Comparison of ENCODE assay signal across 18 cellular contexts in genomic region chr3:143330316-143330868, GRCh38.
DNase-seq lines count a peak whose midpoint lies in the region; ATAC-seq and TF ChIP-seq lines count a peak whose summit lies in the region.
"Had no signal": no experiment of that assay in that cellular context is flagged by ENCODE, and none has a peak within 500 bp of the region (broad histone marks: within the 10 kb centered on the region; RNA-seq: fewer than 3 reads in every experiment).

No MANE protein-coding gene starts in this region.

- H3K9me2 ChIP-seq in SK-N-SH, result no peaks in the 10 kb centered on the region

- no peak for DNase-seq in SK-N-SH
- no peak for DNase-seq in chondrocyte (ENCODE audit: low spot score)
- DNase-seq in medulla oblongata (ENCODE audit: extremely low spot score), result peak; percentile 59
- DNase-seq in mesenteric fat pad (ENCODE audit: low spot score), result no peak
- DNase-seq in erythroblast (lab: John Stamatoyannopoulos, UW), result no peak
- no peak for DNase-seq in activated CD4-positive, CD25-positive, alpha-beta regulatory T cell (lab: John Stamatoyannopoulos, UW)
- DNase-seq in left ventricle myocardium inferior, result no peak
- DNase-seq: activated CD4-positive, alpha-beta T cell treated with anti-CD3 and anti-CD28 coated beads for 1 hour; activated naive CD4-positive, alpha-beta T cell treated with anti-CD3 and anti-CD28 coated beads for 36 hours; activated T-cell treated with anti-CD3 and anti-CD28 coated beads, Interleukin-2, amount 50 U/mL, for 24 hours; Calu3; effector CD4-positive, alpha-beta T cell; MM.1S; NCI-H187 treated with DMSO at 0.1 percent for 48 hours; NCI-H510A had no signal

- no peaks in the 10 kb centered on the region for H3K9me3 ChIP-seq in SK-N-SH
- no peaks in the 10 kb centered on the region for H3K9me3 ChIP-seq in left ventricle myocardium inferior (replicated peaks)
- H3K9me3 ChIP-seq: A549, BLaER1 had no signal

- H3K27ac ChIP-seq in SK-N-SH (ENCODE audit: low read depth in 2 of 2, low read length in 1 of 2) (no peak overlapping the region), left ventricle myocardium inferior (replicated peaks) (no peak overlapping the region)
- H3K27ac ChIP-seq: A549, BLaER1 had no signal

- POLR2A ChIA-PET in SK-N-SH (lab: Yijun Ruan, JAX), result no interaction called here

- H3K9me3 Mint-ChIP-seq in chondrocyte (ENCODE audit: low read depth), result peaks cover 6% of the 10 kb centered on the region
- H3K9me3 Mint-ChIP-seq: activated naive CD4-positive, alpha-beta T cell treated with anti-CD3 and anti-CD28 coated beads for 36 hours; activated T-cell treated with anti-CD3 and anti-CD28 coated beads, Interleukin-2, amount 50 U/mL, for 24 hours had no signal

- no peak for TF ChIP-seq RAD21 in SK-N-SH (IDR thresholded peaks at IDR 0.05; ENCODE audit: low read length)

- H2AFZ ChIP-seq in SK-N-SH (ENCODE audit: low read depth), result peak overlapping the region; percentile 71; the same call in 1 of the 2 replicates

- no peaks in the 10 kb centered on the region for H3K36me3 ChIP-seq in SK-N-SH (replicated peaks in 1 of 2; ENCODE audit: control insufficient read depth in 1 of 2, insufficient read depth in 2 of 2, low read length in 1 of 2)
- H3K36me3 ChIP-seq in left ventricle myocardium inferior, result no peaks in the 10 kb centered on the region
- H3K36me3 ChIP-seq: BLaER1 had no signal

- no peak overlapping the region for H3K4me3 ChIP-seq in SK-N-SH (ENCODE audit: low read depth in 2 of 2, low read length in 1 of 2)
- no peak overlapping the region for H3K4me3 ChIP-seq in left ventricle myocardium inferior
- H3K4me3 ChIP-seq: A549, BLaER1 had no signal

- H3K27me3 Mint-ChIP-seq in chondrocyte (ENCODE audit: low read depth), result no peaks in the 10 kb centered on the region
- H3K27me3 Mint-ChIP-seq: activated T-cell treated with anti-CD3 and anti-CD28 coated beads, Interleukin-2, amount 50 U/mL, for 24 hours had no signal

- peak overlapping the region; percentile 40 for H3K4me3 Mint-ChIP-seq in chondrocyte (ENCODE audit: unreplicated experiment)
- H3K4me3 Mint-ChIP-seq: activated naive CD4-positive, alpha-beta T cell treated with anti-CD3 and anti-CD28 coated beads for 36 hours; activated T-cell treated with anti-CD3 and anti-CD28 coated beads, Interleukin-2, amount 50 U/mL, for 24 hours had no signal

- ATAC-seq in SK-N-SH treated with all-trans-retinoic acid at 6 μM for 48 hours, result no peak; the same call in 2 of the 3 replicates
- ATAC-seq: A549 had no signal

- no peaks in the 10 kb centered on the region; the same call in 1 of the 2 replicates for H3K27me3 ChIP-seq in SK-N-SH (ENCODE audit: insufficient read depth)
- no peaks in the 10 kb centered on the region for H3K27me3 ChIP-seq in left ventricle myocardium inferior (ENCODE audit: low read depth)
- H3K27me3 ChIP-seq: BLaER1 had no signal

- H4K20me1 ChIP-seq in SK-N-SH (ENCODE audit: insufficient read depth), result no peaks in the 10 kb centered on the region
- H4K20me1 ChIP-seq: BLaER1 had no signal

- peaks cover 4 to 19% of the 10 kb centered on the region in 2 experiments for H3K4me1 ChIP-seq in SK-N-SH (ENCODE audit: control insufficient read depth in 1 of 2, insufficient read depth in 2 of 2, low read depth in 1 of 2, low read length in 1 of 2)
- H3K4me1 ChIP-seq in left ventricle myocardium inferior, result peaks cover 29% of the 10 kb centered on the region
- H3K4me1 ChIP-seq: A549 had no signal

- peaks cover 45% of the 10 kb centered on the region for H3K4me1 Mint-ChIP-seq in chondrocyte (ENCODE audit: low read depth)

- H3K27ac Mint-ChIP-seq in chondrocyte (ENCODE audit: unreplicated experiment), result peak overlapping the region; percentile 78
- H3K27ac Mint-ChIP-seq: activated naive CD4-positive, alpha-beta T cell treated with anti-CD3 and anti-CD28 coated beads for 36 hours; activated T-cell treated with anti-CD3 and anti-CD28 coated beads, Interleukin-2, amount 50 U/mL, for 24 hours had no signal

- TF ChIP-seq EP300 in SK-N-SH (IDR thresholded peaks at IDR 0.05; ENCODE audit: borderline replicate concordance in 1 of 2, low read depth in 1 of 2, low read length in 1 of 2), result no peak

- no peaks in the 10 kb centered on the region for H3F3A ChIP-seq in SK-N-SH (replicated peaks; ENCODE audit: insufficient read depth)

- CTCF ChIA-PET in SK-N-SH (lab: Yijun Ruan, JAX), result no interaction called here

- no peak overlapping the region for H3K9ac ChIP-seq in SK-N-SH
- H3K9ac ChIP-seq: BLaER1 had no signal

- H3K4me2 ChIP-seq in SK-N-SH, result peak overlapping the region; percentile 26; the same call in 1 of the 2 replicates
- H3K4me2 ChIP-seq: A549, BLaER1 had no signal

- TF ChIP-seq CTCF in SK-N-SH (IDR thresholded peaks at IDR 0.05), result no peak
- no peak for TF ChIP-seq CTCF in chondrocyte (IDR thresholded peaks at IDR 0.05)
- no peak for TF ChIP-seq CTCF in left ventricle myocardium inferior (IDR thresholded peaks at IDR 0.05; ENCODE audit: borderline replicate concordance)

- TF ChIP-seq POLR2A in erythroblast (IDR thresholded peaks at IDR 0.05; ENCODE audit: low read length), result no peak

- 23% methylated on average over 2 of the region's 2 CpGs for WGBS in SK-N-SH (ENCODE audit: low lambda C conversion rate)

- intact Hi-C loops in left ventricle myocardium inferior (cut with micrococcal nuclease), result no loop called here

- no peaks in the 10 kb centered on the region for H3K79me2 ChIP-seq in SK-N-SH (ENCODE audit: insufficient read depth)

- H3K36me3 Mint-ChIP-seq in chondrocyte (ENCODE audit: low read depth), result peaks cover 2% of the 10 kb centered on the region

TF ChIP-seq in SK-N-SH, 30 proteins besides CTCF, POLR2A, EP300 and RAD21 (continues in another document):
- TF ChIP-seq ELF1 (IDR thresholded peaks at IDR 0.05) (no peak), EZH2phosphoT487 (IDR thresholded peaks at IDR 0.05; ENCODE audit: borderline replicate concordance, low read depth) (no peak), USF2 (IDR thresholded peaks at IDR 0.05; ENCODE audit: borderline replicate concordance, low read depth, low read length) (no peak), RXRA (IDR thresholded peaks at IDR 0.05; ENCODE audit: borderline replicate concordance, low read depth) (no peak), FOSL2 (IDR thresholded peaks at IDR 0.05; ENCODE audit: borderline replicate concordance, low read depth) (no peak), CHD2 (IDR thresholded peaks at IDR 0.05; ENCODE audit: low read length, partially characterized antibody) (no peak)

TF ChIP-seq in SK-N-SH treated with all-trans-retinoic acid at 6 μM for 48 hours, 23 proteins besides CTCF, POLR2A, EP300 and RAD21 (continues in another document):
- TF ChIP-seq BACH2 (CRISPR knock-in tag; IDR thresholded peaks at IDR 0.05; ENCODE audit: borderline replicate concordance), result no peak
- no peak for TF ChIP-seq SNAI2 (CRISPR knock-in tag; IDR thresholded peaks at IDR 0.05)
- no peak for TF ChIP-seq ZNF8 (CRISPR knock-in tag; IDR thresholded peaks at IDR 0.05)
- no peak for TF ChIP-seq PATZ1 (CRISPR knock-in tag; IDR thresholded peaks at IDR 0.05; ENCODE audit: borderline replicate concordance)
- no peak for TF ChIP-seq TCF4 (CRISPR knock-in tag; IDR thresholded peaks at IDR 0.05; ENCODE audit: borderline replicate concordance)
- no peak for TF ChIP-seq ESRRG (CRISPR knock-in tag; IDR thresholded peaks at IDR 0.05)
- no peak for TF ChIP-seq CREB5 (CRISPR knock-in tag; IDR thresholded peaks at IDR 0.05; ENCODE audit: low read depth)
- no peak for TF ChIP-seq OSR1 (CRISPR knock-in tag; IDR thresholded peaks at IDR 0.05)
